Comparison of ENCODE assay signal across 2 cellular contexts in the genomic region with DNA sequence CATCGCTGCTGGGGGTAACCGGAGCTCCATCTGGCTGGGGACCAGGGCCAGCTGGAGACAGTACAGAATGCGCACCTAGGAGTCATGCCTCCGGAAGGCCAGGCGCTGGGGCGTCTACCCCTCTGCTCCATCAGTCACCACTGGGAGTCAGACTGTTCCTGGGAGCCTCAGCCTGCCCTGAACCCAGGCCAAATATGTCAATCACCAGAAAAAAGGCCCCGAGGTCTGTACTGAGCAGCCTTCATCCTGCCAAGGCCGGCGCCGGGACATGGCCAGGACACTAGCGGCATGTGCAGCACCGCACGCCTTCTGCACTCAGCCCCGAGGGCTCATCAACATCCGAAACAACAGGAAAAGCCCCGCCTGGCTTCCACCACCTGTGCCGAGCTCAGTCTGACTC. TPM values are rescaled to one million over a fixed set of nuclear protein-coding genes. Genes with fewer than 3 reads are reported as not detected.
"Had no signal": no experiment of that assay in that cellular context is flagged by ENCODE, and none has a peak within 500 bp of the region (broad histone marks: within the 10 kb centered on the region; RNA-seq: fewer than 3 reads in every experiment).

No MANE protein-coding gene starts in this region.

RNA-seq across cellular contexts. Expression of a gene that starts 8.7 kb away (rescaled TPM):
- total RNA-seq: epithelial cell of proximal tubule, myocyte had no signal
